ENCODE assay signal across 23 cellular contexts in genomic region chr6:90149280-90149679, GRCh38.
DNase-seq lines count a peak whose midpoint lies in the region; ATAC-seq and TF ChIP-seq lines count a peak whose summit lies in the region.
"Had no signal": no experiment of that assay in that cellular context is flagged by ENCODE, and none has a peak within 500 bp of the region (broad histone marks: within the 10 kb centered on the region; RNA-seq: fewer than 3 reads in every experiment).

No MANE protein-coding gene starts in this region.

- 95% methylated on average over 3 of the region's 3 CpGs for WGBS in mammary epithelial cell (ENCODE audit: low coverage, missing lambda C conversion rate)
- 19% methylated on average over 3 of the region's 3 CpGs for WGBS in right lobe of liver (ENCODE audit: insufficient coverage, low coverage, low lambda C conversion rate, missing lambda C conversion rate)

- H3K4me1 ChIP-seq in mammary epithelial cell (ENCODE audit: insufficient read depth, low read length) (peaks cover 5% of the 10 kb centered on the region), breast epithelium (no peaks in the 10 kb centered on the region), right lobe of liver (peaks cover 0 to 6% (median 2%) of the 10 kb centered on the region in 4 donors)
- H3K4me1 ChIP-seq: upper lobe of right lung had no signal

- H3K4me3 ChIP-seq in mammary epithelial cell (replicated peaks in 1 of 3; ENCODE audit: insufficient read depth in 1 of 3, low read depth in 2 of 3, low read length in 3 of 3) (no peak overlapping the region), breast epithelium (no peak overlapping the region), right lobe of liver (no peak overlapping the region)
- H3K4me3 ChIP-seq: dorsolateral prefrontal cortex, GM23338, heart right ventricle, lower lobe of right lung, upper lobe of right lung had no signal

- no peak overlapping the region for H3K4me2 ChIP-seq in mammary epithelial cell (ENCODE audit: insufficient read depth, low read depth, low read length)
- H3K4me2 ChIP-seq: GM23338 had no signal

- dilution Hi-C loops in mammary epithelial cell (cut with HindIII; ENCODE audit: low sequenced_read_pairs), result no loop called here

- H3K27me3 ChIP-seq in mammary epithelial cell (ENCODE audit: insufficient read depth, low read length) (no peaks in the 10 kb centered on the region), breast epithelium (no peaks in the 10 kb centered on the region), right lobe of liver (no peaks in the 10 kb centered on the region)
- H3K27me3 ChIP-seq: dorsolateral prefrontal cortex, heart right ventricle, upper lobe of right lung had no signal

- BruUV-seq in mammary epithelial cell (replicated peaks; lab: Mats Ljungman, UMichigan), result no TSS peak

- H3K27ac ChIP-seq in mammary epithelial cell (ENCODE audit: insufficient read depth, low read depth, low read length), result no peak overlapping the region
- H3K27ac ChIP-seq in breast epithelium, result no peak overlapping the region
- H3K27ac ChIP-seq in right lobe of liver, result no peak overlapping the region
- H3K27ac ChIP-seq: dorsolateral prefrontal cortex, heart right ventricle, lower lobe of right lung, upper lobe of right lung had no signal

- H3K27ac Mint-ChIP-seq in activated T-helper 2 cell treated with anti-CD3 and anti-CD28 coated beads, Interferon-gamma antibody, Interleukin-2, Interleukin-4, amounts not matched to agents 10 μg/mL and 5 μg/mL and 100 μg/mL, durations not matched to agents 14 hours and 24 hours and 36 hours, result peak overlapping the region; percentile 73
- H3K27ac Mint-ChIP-seq: GM23338, nephron had no signal

- H3K4me3 Mint-ChIP-seq in activated T-helper 2 cell treated with anti-CD3 and anti-CD28 coated beads, Interferon-gamma antibody, Interleukin-2, Interleukin-4, amounts not matched to agents 10 μg/mL and 5 μg/mL and 100 μg/mL, durations not matched to agents 14 hours and 24 hours and 36 hours (ENCODE audit: low read depth), result no peak overlapping the region
- H3K4me3 Mint-ChIP-seq: GM23338, nephron had no signal

- no peaks in the 10 kb centered on the region for H3K79me2 ChIP-seq in mammary epithelial cell (ENCODE audit: insufficient read depth, low read length)

- H3K9me3 Mint-ChIP-seq in activated T-helper 2 cell treated with anti-CD3 and anti-CD28 coated beads, Interferon-gamma antibody, Interleukin-2, Interleukin-4, amounts not matched to agents 10 μg/mL and 5 μg/mL and 100 μg/mL, durations not matched to agents 14 hours and 24 hours and 36 hours, result no peaks in the 10 kb centered on the region
- H3K9me3 Mint-ChIP-seq: GM23338, nephron had no signal

- no peaks in the 10 kb centered on the region for H3K27me3 Mint-ChIP-seq in activated T-helper 2 cell treated with anti-CD3 and anti-CD28 coated beads, Interferon-gamma antibody, Interleukin-2, Interleukin-4, amounts not matched to agents 10 μg/mL and 5 μg/mL and 100 μg/mL, durations not matched to agents 14 hours and 24 hours and 36 hours (ENCODE audit: low read depth)

- peak; percentile 31 for DNase-seq in mammary epithelial cell
- no peak for DNase-seq in breast epithelium (ENCODE audit: low spot score in 2 of 2)
- no peak for DNase-seq in activated T-helper 2 cell treated with anti-CD3 and anti-CD28 coated beads, Interferon-gamma antibody, Interleukin-2, Interleukin-4, amounts not matched to agents 10 μg/mL and 5 μg/mL and 100 μg/mL, durations not matched to agents 14 hours and 24 hours and 36 hours (ENCODE audit: low spot score)
- DNase-seq in right lobe of liver, result no peak
- DNase-seq in Right ventricle myocardium superior, result no peak
- DNase-seq: activated CD4-positive, alpha-beta T cell treated with anti-CD3 and anti-CD28 coated beads, Interleukin-2, amount 50 U/mL, for 4 hours; activated CD8-positive, alpha-beta memory T cell treated with anti-CD3 and anti-CD28 coated beads, Interleukin-2, amount 50 U/mL, for 4 hours; activated gamma-delta T cell; C1 segment of cervical spinal cord; DND-41; dorsolateral prefrontal cortex; foreskin melanocyte; heart right ventricle; IMR-90; lower lobe of right lung; MV-4-11; stimulated activated CD4-positive, alpha-beta T cell treated with anti-CD3 and anti-CD28 coated beads, Interleukin-4, amount 100 ng/mL, for 24 hours; SW 1271; upper lobe of right lung had no signal

- H3K4me1 Mint-ChIP-seq in activated T-helper 2 cell treated with anti-CD3 and anti-CD28 coated beads, Interferon-gamma antibody, Interleukin-2, Interleukin-4, amounts not matched to agents 10 μg/mL and 5 μg/mL and 100 μg/mL, durations not matched to agents 14 hours and 24 hours and 36 hours (ENCODE audit: low read depth), result peaks cover 76% of the 10 kb centered on the region
- H3K4me1 Mint-ChIP-seq: GM23338 had no signal

- CTCF ChIA-PET in mammary epithelial cell (lab: Charles Lee; ENCODE audit: low non-redundant PET), result no interaction called here

- in situ Hi-C loops in mammary epithelial cell (cut with MboI; ENCODE audit: low sequenced_read_pairs in 2 of 2), result no loop called here

- H3K36me3 Mint-ChIP-seq in activated T-helper 2 cell treated with anti-CD3 and anti-CD28 coated beads, Interferon-gamma antibody, Interleukin-2, Interleukin-4, amounts not matched to agents 10 μg/mL and 5 μg/mL and 100 μg/mL, durations not matched to agents 14 hours and 24 hours and 36 hours (ENCODE audit: low read depth), result peaks cover 36% of the 10 kb centered on the region

- H3K9ac ChIP-seq in mammary epithelial cell (ENCODE audit: insufficient read depth, low read length), result no peak overlapping the region

- H3K9me3 ChIP-seq in mammary epithelial cell (replicated peaks; ENCODE audit: insufficient read depth, low read length) (no peaks in the 10 kb centered on the region), breast epithelium (no peaks in the 10 kb centered on the region), right lobe of liver (no peaks in the 10 kb centered on the region)
- H3K9me3 ChIP-seq: heart right ventricle, lower lobe of right lung, upper lobe of right lung had no signal

- no peaks in the 10 kb centered on the region for H4K20me1 ChIP-seq in mammary epithelial cell (ENCODE audit: insufficient read depth, low read length)

- TF ChIP-seq CTCF in mammary epithelial cell (conservative IDR thresholded peaks at IDR 0.05 in 1 of 2, IDR thresholded peaks at IDR 0.05 in 1 of 2; ENCODE audit: extremely low read depth in 1 of 2, insufficient read depth in 1 of 2, low read depth in 1 of 2, low read length in 2 of 2) (no peak), breast epithelium (IDR thresholded peaks at IDR 0.05) (no peak), right lobe of liver (IDR thresholded peaks at IDR 0.05) (no peak)

- H2AFZ ChIP-seq in mammary epithelial cell (ENCODE audit: low read depth, low read length), result no peak overlapping the region
- H2AFZ ChIP-seq: GM23338 had no signal

- intact Hi-C loops in mammary epithelial cell (cut with micrococcal nuclease) (no loop called here), breast epithelium (cut with DNase I; ENCODE audit: low total_unique reads) (no loop called here), right lobe of liver (cut with DNase I) (no loop called here), Right ventricle myocardium superior (cut with DNase I) (no loop called here)
- intact Hi-C loops in activated T-helper 2 cell treated with anti-CD3 and anti-CD28 coated beads, Interferon-gamma antibody, Interleukin-2, Interleukin-4, amounts not matched to agents 10 μg/mL and 5 μg/mL and 100 μg/mL, durations not matched to agents 14 hours and 24 hours and 36 hours (cut with micrococcal nuclease), result loop anchor here (1.0 kb wide), 4 partner anchors 27 to 102 kb away; no protein-coding TSS in a partner anchor

- no peaks in the 10 kb centered on the region for H3K36me3 ChIP-seq in mammary epithelial cell (ENCODE audit: insufficient read depth, low read length)
- no peaks in the 10 kb centered on the region for H3K36me3 ChIP-seq in breast epithelium
- no peaks in the 10 kb centered on the region for H3K36me3 ChIP-seq in right lobe of liver
- H3K36me3 ChIP-seq: heart right ventricle, lower lobe of right lung, upper lobe of right lung had no signal

- TF ChIP-seq POLR2A in breast epithelium (IDR thresholded peaks at IDR 0.05), result no peak
- TF ChIP-seq POLR2A in right lobe of liver (IDR thresholded peaks at IDR 0.05), result no peak

- ATAC-seq in right lobe of liver, result peak; percentile 36 to 58 (median 44)
- ATAC-seq in HG02642 (IDR thresholded peaks at IDR 0.05; ENCODE audit: poor library complexity, unreplicated experiment), result no peak
- ATAC-seq in HG03280 (IDR thresholded peaks at IDR 0.05; ENCODE audit: unreplicated experiment), result no peak
- no peak for ATAC-seq in Right ventricle myocardium superior (ENCODE audit: poor library complexity)
- ATAC-seq: GM23338, heart right ventricle, lower lobe of right lung, upper lobe of right lung had no signal

Comparison
In these comparisons a context has a peak if more than half of its experiments do, and no peak if none do; other contexts are left out.
1. ATAC-seq: peak in right lobe of liver (4 of 4); none in HG02642 (single experiment), HG03280 (single experiment) and Right ventricle myocardium superior (single experiment).